ENCODE assay signal across 8 cellular contexts in the genomic region with DNA sequence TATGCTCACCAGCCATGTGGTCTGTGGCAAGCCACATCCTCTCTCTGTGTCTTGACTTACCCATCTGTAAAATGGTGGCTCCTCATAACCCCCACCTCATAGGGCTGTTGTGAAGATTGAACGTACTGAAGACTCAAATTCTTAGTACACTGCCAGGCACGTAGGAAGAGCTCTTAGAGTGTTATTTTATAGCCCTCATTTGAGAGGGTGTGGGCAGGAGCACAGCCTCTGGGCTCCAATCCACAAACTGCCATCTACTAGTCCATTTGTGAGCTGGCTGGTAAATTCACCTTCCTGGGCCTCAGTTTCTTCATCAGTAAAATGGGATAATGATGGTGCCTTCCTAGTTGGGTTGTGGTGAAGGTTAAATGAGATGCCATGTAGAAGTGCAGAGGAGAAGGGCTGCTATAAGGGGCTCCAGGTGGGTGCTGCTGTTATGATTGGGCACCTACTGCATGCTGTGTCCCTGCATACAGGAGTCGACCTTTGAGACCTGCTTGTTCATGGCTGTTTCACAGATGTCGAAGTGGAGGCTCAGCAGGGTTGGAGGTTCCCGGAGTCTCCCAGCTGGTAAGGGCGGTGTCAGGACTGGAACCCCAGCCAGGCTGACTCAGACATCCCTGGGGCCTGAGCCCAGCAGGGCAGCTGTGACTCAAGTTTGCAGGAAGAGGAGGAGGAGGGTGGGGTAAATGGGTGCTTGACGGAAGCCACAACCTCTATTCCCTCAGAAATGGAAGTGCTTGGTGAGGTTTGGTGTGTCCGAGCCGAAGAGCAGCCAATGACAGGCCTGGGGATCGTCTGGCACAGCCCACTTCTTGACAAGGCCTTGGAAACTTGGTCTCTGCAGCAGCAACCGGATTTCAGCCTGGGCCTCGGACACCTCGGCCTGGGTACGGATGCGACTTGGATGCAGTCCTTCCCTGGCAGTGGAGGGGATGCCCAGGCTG. TPM values are rescaled to one million over a fixed set of nuclear protein-coding genes. Genes with fewer than 3 reads are reported as not detected.
A peak's percentile ranks its signal among the peaks of the same experiment; 100 is the strongest.
DNase-seq lines count a peak whose midpoint lies in the region; ATAC-seq and TF ChIP-seq lines count a peak whose summit lies in the region.
"Not testable (repeated sequence)": the region's sequence is repeated elsewhere in the genome, so short reads cannot be mapped to it uniquely, and the experiment has no call there.

No MANE protein-coding gene starts in this region.

- BruUV-seq in IMR-90 (replicated peaks; lab: Mats Ljungman, UMichigan), result not testable (repeated sequence)

- H3K27ac ChIP-seq in IMR-90 (ENCODE audit: insufficient read depth, low read length); SJSA1: not testable (repeated sequence)
- H3K27ac ChIP-seq in transverse colon, result peak overlapping the region in 3 of 4 donors; percentile 49 to 73 (median 67)

- not testable (repeated sequence) for H3K56ac ChIP-seq in IMR-90 (ENCODE audit: extremely low read depth, insufficient read depth, low read length)

- H2BK5ac ChIP-seq in IMR-90 (ENCODE audit: low read depth, low read length, poor library complexity, severe bottlenecking), result not testable (repeated sequence)

- CTCF ChIA-PET in IMR-90 (lab: Yijun Ruan, JAX), result not testable (repeated sequence)

- H4K20me1 ChIP-seq in IMR-90 (ENCODE audit: insufficient read depth, low read length), result not testable (repeated sequence)

- H3K9ac ChIP-seq in IMR-90 (ENCODE audit: low read depth, low read length), result not testable (repeated sequence)

- H3K9me1 ChIP-seq in IMR-90 (ENCODE audit: insufficient read depth, low read length), result not testable (repeated sequence)

- H3K14ac ChIP-seq in IMR-90 (replicated peaks; ENCODE audit: low read depth, low read length), result not testable (repeated sequence)

- H3K36me3 ChIP-seq in IMR-90 (ENCODE audit: control insufficient read depth, insufficient read depth, low read length); SJSA1; transverse colon: not testable (repeated sequence)

- H3K4me1 ChIP-seq in IMR-90 (ENCODE audit: control insufficient read depth, insufficient read depth, low read length); SJSA1 (replicated peaks); transverse colon: not testable (repeated sequence)

- not testable (repeated sequence) for TF ChIP-seq EP300 in transverse colon (IDR thresholded peaks at IDR 0.05; ENCODE audit: low read depth)

- not testable (repeated sequence) for H2AK9ac ChIP-seq in IMR-90 (replicated peaks; ENCODE audit: low read depth, low read length, poor library complexity)

- H2BK120ac ChIP-seq in IMR-90 (ENCODE audit: low read depth, low read length), result not testable (repeated sequence)

- H3K27me3 ChIP-seq in IMR-90 (ENCODE audit: control insufficient read depth, insufficient read depth, low read length); SJSA1 (replicated peaks); transverse colon: not testable (repeated sequence)

- POLR2A ChIA-PET in IMR-90 (lab: Charles Lee; ENCODE audit: unreplicated experiment), result not testable (repeated sequence)

- not testable (repeated sequence) for H3K4me2 ChIP-seq in IMR-90 (ENCODE audit: low read depth, low read length)

- H2AK5ac ChIP-seq in IMR-90 (ENCODE audit: low read depth, low read length), result not testable (repeated sequence)

- in situ Hi-C loops in IMR-90 (cut with MboI; ENCODE audit: low sequenced_read_pairs); transverse colon (cut with MboI; ENCODE audit: low pct_ligation_motif_present in 1 of 4, low pct_unique_long_range_greater_than_20kb in 1 of 4, low sequenced_read_pairs in 3 of 4): not testable (repeated sequence)

- TF ChIP-seq RAD21 in IMR-90 (IDR thresholded peaks at IDR 0.05; ENCODE audit: low read length), result not testable (repeated sequence)

- WGBS in IMR-90 (ENCODE audit: extremely low coverage in 2 of 2, insufficient read length in 1 of 2), 2 experiments, result no CpG with 5 or more reads among the region's 15 CpGs
- WGBS in transverse colon (ENCODE audit: low coverage in 1 of 2), 2 donors, result 31% methylated on average over 2 of the region's 15 CpGs; no CpG with 5 or more reads in 1 of the 2 donors

- ATAC-seq in IMR-90 (ENCODE audit: low read depth) (peak; percentile 61), omental fat pad (ENCODE audit: low FRiP score) (peak; percentile 79)

- H3K9me3 ChIP-seq in IMR-90 (ENCODE audit: control insufficient read depth, insufficient read depth, low read length); SJSA1 (replicated peaks); transverse colon: not testable (repeated sequence)

- H4K8ac ChIP-seq in IMR-90 (ENCODE audit: low read depth in 2 of 2, low read length in 2 of 2), result not testable (repeated sequence)

- not testable (repeated sequence) for H3K23ac ChIP-seq in IMR-90 (ENCODE audit: low read depth, low read length)

- H2BK20ac ChIP-seq in IMR-90 (ENCODE audit: low read depth, low read length), result not testable (repeated sequence)

- TF ChIP-seq CTCF in AG10803 (conservative IDR thresholded peaks at IDR 0.05; ENCODE audit: low read length); IMR-90 (conservative IDR thresholded peaks at IDR 0.05; ENCODE audit: low read depth, low read length); omental fat pad (IDR thresholded peaks at IDR 0.05); transverse colon (IDR thresholded peaks at IDR 0.05): not testable (repeated sequence)

- not testable (repeated sequence) for H3K18ac ChIP-seq in IMR-90 (ENCODE audit: low read depth, low read length)

- dilution Hi-C loops in IMR-90 (cut with HindIII; ENCODE audit: low sequenced_read_pairs, unreplicated experiment), result not testable (repeated sequence)

- not testable (repeated sequence) for H4K91ac ChIP-seq in IMR-90 (ENCODE audit: insufficient read depth, low read depth, low read length)

- TF ChIP-seq POLR2A in IMR-90 (IDR thresholded peaks at IDR 0.05; ENCODE audit: low read depth, low read length); transverse colon (IDR thresholded peaks at IDR 0.05): not testable (repeated sequence)

- H3K79me1 ChIP-seq in IMR-90 (ENCODE audit: low read depth in 1 of 2, low read length in 2 of 2), result not testable (repeated sequence)

- H2AFZ ChIP-seq in IMR-90 (replicated peaks; ENCODE audit: low read length, poor library complexity), result not testable (repeated sequence)

- H3K4ac ChIP-seq in IMR-90 (ENCODE audit: low read depth, low read length), result not testable (repeated sequence)

- H3K4me3 ChIP-seq in AG10803 (ENCODE audit: low read length); IMR-90 (ENCODE audit: insufficient read depth, low read depth, low read length); SJSA1; transverse colon: not testable (repeated sequence)

- H2BK15ac ChIP-seq in IMR-90 (ENCODE audit: low read depth, low read length), result not testable (repeated sequence)

- intact Hi-C loops in IMR-90 (cut with micrococcal nuclease); transverse colon (cut with DNase I; ENCODE audit: low total_unique reads): not testable (repeated sequence)

- not testable (repeated sequence) for H4K5ac ChIP-seq in IMR-90 (ENCODE audit: low read depth, low read length)

- DNase-seq in AG10803 (ENCODE audit: low read depth) (peak; percentile 84), IMR-90 (peak; percentile 41), SJSA1 (ENCODE audit: low read depth in 1 of 2, low spot score in 2 of 2) (peak; percentile 4 to 59), brain pericyte (ENCODE audit: low read depth, low spot score) (peak; percentile 48), fibroblast of gingiva (ENCODE audit: low read depth) (peak; percentile 52), iris pigment epithelial cell (ENCODE audit: low read depth) (peak; percentile 52), omental fat pad (ENCODE audit: low spot score) (peak; percentile 19), transverse colon (peak; percentile 16)

RNA-seq across cellular contexts. Expression of gene GRAPL, which starts 34.4 kb away (rescaled TPM):
- total RNA-seq in IMR-90 (2012; rRNA removed), result not detected in 2 replicates
- polyA plus RNA-seq in IMR-90 (2012; rRNA removed), result not detected in 2 replicates
- not detected in 2 replicates for polyA plus RNA-seq in IMR-90 (2012; cell fraction: cytosol; rRNA removed)
- 0.37 and 0.71 TPM in 2 replicates for polyA plus RNA-seq in IMR-90 (2012; cell fraction: nucleus; rRNA removed; ENCODE audit: low replicate concordance)
- not detected in 2 replicates for total RNA-seq in SJSA1 (2014; rRNA removed; shearing (Covaris generic))
- total RNA-seq in omental fat pad, result 1 to 10 TPM; 1.1 to 4.1 (median 2.8) TPM
- 1 to 10 TPM in 2 of 4 donors, not detected in 2; 2.2 to 4.1 TPM for total RNA-seq in transverse colon

RNA-seq across cellular contexts. Expression of gene GRAP, which starts 46.3 kb away (rescaled TPM):
- total RNA-seq in IMR-90 (2012; rRNA removed), result under 0.01 TPM in 1 of 2 replicates, not detected in the other
- 0.13 and 0.14 TPM in 2 replicates for polyA plus RNA-seq in IMR-90 (2012; rRNA removed)
- polyA plus RNA-seq in IMR-90 (2012; cell fraction: cytosol; rRNA removed), result 0.05 TPM in 1 of 2 replicates, not detected in the other
- polyA plus RNA-seq in IMR-90 (2012; cell fraction: nucleus; rRNA removed; ENCODE audit: low replicate concordance), result 0.14 and 0.22 TPM in 2 replicates
- 1.1 and 3.0 TPM in 2 replicates for total RNA-seq in SJSA1 (2014; rRNA removed; shearing (Covaris generic))
- 10 to 100 TPM in 1 of 4 donors, 1 to 10 TPM in 3; 2.6 to 13.2 (median 6.8) TPM for total RNA-seq in omental fat pad
- 10 to 100 TPM in 1 of 4 donors, 1 to 10 TPM in 3; 1.6 to 20.2 (median 5.5) TPM for total RNA-seq in transverse colon

Comparison
In these comparisons a context has a peak if more than half of its experiments do, and no peak if none do; other contexts are left out.
1. DNase-seq: peak in every context shown above with its lines; median percentile 84 in AG10803; 52 in fibroblast of gingiva; 52 in iris pigment epithelial cell; 48 in brain pericyte; 41 in IMR-90; 32 in SJSA1; 19 in omental fat pad; 16 in transverse colon.